In the genomic region with DNA sequence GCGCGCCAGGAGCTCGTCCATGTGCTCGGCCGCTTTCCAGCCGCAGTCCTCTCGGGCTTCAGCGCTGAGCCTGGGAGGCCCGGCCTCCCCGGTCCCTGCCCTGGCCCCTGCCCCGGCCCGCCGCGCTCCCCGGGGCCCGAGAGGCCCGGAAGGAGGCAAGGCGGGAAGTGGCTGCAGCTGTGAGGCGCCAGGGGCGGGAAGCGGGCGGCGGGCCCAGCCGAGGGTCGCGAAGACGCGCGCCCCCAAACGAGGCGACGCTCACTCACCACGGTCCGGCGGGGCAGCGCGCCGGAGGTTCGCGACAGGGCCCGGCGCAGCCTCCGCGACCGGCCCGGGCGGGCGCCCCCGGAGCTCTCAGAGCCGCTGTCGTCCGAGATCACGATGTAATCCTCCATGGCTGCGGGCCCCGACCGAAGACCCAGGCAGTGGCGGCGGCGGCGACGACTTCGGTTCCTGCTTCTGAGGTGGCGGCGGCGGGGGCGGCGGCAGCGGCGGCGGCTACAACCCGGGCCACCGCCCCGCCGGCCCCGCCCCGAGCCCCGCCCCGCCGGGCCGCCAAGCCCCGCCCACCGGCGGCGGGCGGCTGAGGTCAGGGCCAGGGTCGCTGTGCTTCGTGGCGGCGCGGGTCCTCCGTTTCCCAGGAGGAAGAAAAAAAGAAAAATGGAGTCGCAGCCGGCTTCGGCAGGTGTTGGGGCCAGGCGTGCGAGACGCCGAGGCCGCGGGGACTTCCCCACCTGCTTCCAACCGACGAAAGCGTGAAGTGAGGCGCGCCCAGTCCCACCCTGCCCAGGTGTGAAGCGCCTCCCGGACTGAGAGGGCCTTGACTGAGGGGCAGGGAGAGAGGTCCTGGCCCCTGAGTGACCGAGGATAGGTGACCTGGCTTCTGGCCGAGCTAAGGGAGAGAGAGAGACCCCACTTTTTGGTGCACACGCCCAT, we compare ENCODE assay signal across 8 cellular contexts.
DNase-seq lines count a peak whose midpoint lies in the region; ATAC-seq lines count a peak whose summit lies in the region.
"Not testable (repeated sequence)": the region's sequence is repeated elsewhere in the genome, so short reads cannot be mapped to it uniquely, and the experiment has no call there.

No MANE protein-coding gene starts in this region.

- H3K4me3 ChIP-seq in mononuclear cell (ENCODE audit: low read length): peak overlapping the region; percentile 32

- DNase-seq in ACHN (peak; percentile 4), RKO (ENCODE audit: low spot score) (peak; percentile 38)
- peak; percentile 76 to 84 for DNase-seq in activated T-cell treated with anti-CD3 and anti-CD28 coated beads, Interleukin-2, amount 50 U/mL, for 48 hours
- peak; percentile 81 to 84 for DNase-seq in stimulated activated CD4-positive, alpha-beta T cell treated with anti-CD3 and anti-CD28 coated beads, Interleukin-4, amount 100 ng/mL, for 4 hours

- not testable (repeated sequence) for H3K4me1 ChIP-seq in mononuclear cell (ENCODE audit: insufficient read depth, low read length)

- not testable (repeated sequence) for H3K9me3 ChIP-seq in mononuclear cell (ENCODE audit: low read depth, low read length)

- H3K27me3 ChIP-seq in mononuclear cell (ENCODE audit: insufficient read depth, low read length): not testable (repeated sequence)

- ATAC-seq in GM19035 (IDR thresholded peaks at IDR 0.05; ENCODE audit: unreplicated experiment) (peak; percentile 86), HG02970 (IDR thresholded peaks at IDR 0.05; ENCODE audit: low FRiP score, unreplicated experiment) (peak; percentile 80), esophagus mucosa (peak; percentile 66)

- in situ Hi-C loops in ACHN (cut with HindIII; ENCODE audit: low pct_ligation_motif_present, low pct_unique_long_range_greater_than_20kb, low sequenced_read_pairs): not testable (repeated sequence)

Comparison
In these comparisons a context has a peak if more than half of its experiments do, and no peak if none do; other contexts are left out.
1. Peak in every context shown above with its lines: DNase-seq, ATAC-seq and H3K4me3 ChIP-seq.
2. DNase-seq: peak in every context shown above with its lines; median percentile 82 in stimulated activated CD4-positive, alpha-beta T cell treated with anti-CD3 and anti-CD28 coated beads, Interleukin-4, amount 100 ng/mL, for 4 hours; 80 in activated T-cell treated with anti-CD3 and anti-CD28 coated beads, Interleukin-2, amount 50 U/mL, for 48 hours; 38 in RKO; 4 in ACHN.